24 cellular contexts compared by ENCODE assay signal in the genomic region with DNA sequence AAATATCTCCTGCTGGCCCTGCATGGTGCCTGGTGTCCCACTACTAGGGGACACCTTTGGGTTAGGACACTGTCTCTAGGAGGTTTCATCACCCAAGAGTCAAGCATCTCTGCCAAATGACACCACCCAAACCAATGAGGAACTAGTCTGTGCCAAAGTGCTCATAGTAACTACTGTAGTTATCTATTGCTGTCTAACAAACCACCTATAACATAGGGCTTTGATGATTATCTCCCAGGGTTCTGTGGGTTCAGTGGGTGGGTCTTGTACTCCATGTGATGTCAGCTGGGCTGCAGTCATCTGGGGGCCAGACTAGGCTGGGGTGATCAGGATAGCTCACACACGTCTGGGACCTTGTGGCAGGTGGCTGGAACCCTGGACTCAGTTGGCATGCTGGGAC.
"Had no signal": no experiment of that assay in that cellular context is flagged by ENCODE, and none has a peak within 500 bp of the region (broad histone marks: within the 10 kb centered on the region; RNA-seq: fewer than 3 reads in every experiment).

No MANE protein-coding gene starts in this region.

- H3K27ac Mint-ChIP-seq: activated naive CD4-positive, alpha-beta T cell treated with anti-CD3 and anti-CD28 coated beads for 36 hours; activated naive CD8-positive, alpha-beta T cell; activated T-helper 1 cell treated with anti-CD3 and anti-CD28 coated beads, Interleukin-12 subunit alpha, Interleukin-12 subunit beta, Interleukin-2, Interleukin-4 antibody, amounts not matched to agents 30 ng/mL and 10 ng/mL and 1 ng/mL, durations not matched to agents 14 hours and 24 hours and 36 hours; T-helper 2 cell treated with Interferon-gamma antibody and Interleukin-4, amounts not matched to agents 5 μg/mL and 100 μg/mL, for 36 hours had no signal

- H3K4me3 Mint-ChIP-seq: activated naive CD4-positive, alpha-beta T cell treated with anti-CD3 and anti-CD28 coated beads for 36 hours; activated naive CD8-positive, alpha-beta T cell; activated T-helper 1 cell treated with anti-CD3 and anti-CD28 coated beads, Interleukin-12 subunit alpha, Interleukin-12 subunit beta, Interleukin-2, Interleukin-4 antibody, amounts not matched to agents 30 ng/mL and 10 ng/mL and 1 ng/mL, durations not matched to agents 14 hours and 24 hours and 36 hours; T-helper 2 cell treated with Interferon-gamma antibody and Interleukin-4, amounts not matched to agents 5 μg/mL and 100 μg/mL, for 36 hours had no signal

- ATAC-seq: activated CD4-positive, CD25-positive, alpha-beta regulatory T cell treated with anti-CD3 and anti-CD28 coated beads, Interleukin-2, amount 50 U/mL, for 24 hours; SK-N-SH treated with all-trans-retinoic acid at 6 μM for 48 hours had no signal

- H3K27me3 Mint-ChIP-seq: activated naive CD8-positive, alpha-beta T cell had no signal

- H3K9me3 ChIP-seq: adrenal gland, SJSA1 had no signal

- H3K9me3 Mint-ChIP-seq: activated naive CD4-positive, alpha-beta T cell treated with anti-CD3 and anti-CD28 coated beads for 36 hours; activated T-helper 1 cell treated with anti-CD3 and anti-CD28 coated beads, Interleukin-12 subunit alpha, Interleukin-12 subunit beta, Interleukin-2, Interleukin-4 antibody, amounts not matched to agents 30 ng/mL and 10 ng/mL and 1 ng/mL, durations not matched to agents 14 hours and 24 hours and 36 hours; T-helper 2 cell treated with Interferon-gamma antibody and Interleukin-4, amounts not matched to agents 5 μg/mL and 100 μg/mL, for 36 hours had no signal

- DNase-seq: activated CD4-positive, alpha-beta T cell treated with anti-CD3 and anti-CD28 coated beads for 4 hours; activated CD8-positive, alpha-beta memory T cell treated with anti-CD3 and anti-CD28 coated beads, Interleukin-2, amount 50 U/mL, for 4 hours; activated effector memory CD4-positive, alpha-beta T cell treated with anti-CD3 and anti-CD28 coated beads, Interleukin-2, amount 50 U/mL, for 16 hours; activated naive CD4-positive, alpha-beta T cell treated with anti-CD3 and anti-CD28 coated beads for 36 hours; activated T-cell treated with anti-CD3 and anti-CD28 coated beads, Interleukin-2, amount 50 U/mL, for 1 hour; adrenal gland; anterior cingulate cortex; caudate nucleus; IMR-90; KBM-7; NCI-H1105 treated with DMSO at 0.1 percent for 48 hours; NCI-H1436 treated with DMSO at 0.1 percent for 48 hours; NCI-H187; NCI-H2081; NCI-H446; NCI-H524; SHP77; SW 1271 had no signal

- H3K27me3 ChIP-seq: adrenal gland, SJSA1 had no signal

- H3K27ac ChIP-seq: adrenal gland, SJSA1 had no signal

- H3K4me3 ChIP-seq: adrenal gland, SJSA1 had no signal

- H3K4me1 ChIP-seq: SJSA1 had no signal
